ENCODE assay signal across 15 cellular contexts in genomic region chr10:85604136-85604725, GRCh38.
A peak's percentile ranks its signal among the peaks of the same experiment; 100 is the strongest.
DNase-seq lines count a peak whose midpoint lies in the region; TF ChIP-seq lines count a peak whose summit lies in the region.
"Had no signal": no experiment of that assay in that cellular context is flagged by ENCODE, and none has a peak within 500 bp of the region (broad histone marks: within the 10 kb centered on the region; RNA-seq: fewer than 3 reads in every experiment).

No MANE protein-coding gene starts in this region.

- DNase-seq in H9 (peak; percentile 4), colonic mucosa (peak; percentile 6), esophagus muscularis mucosa (ENCODE audit: extremely low spot score) (peak; percentile 79), type B pancreatic cell (ENCODE audit: extremely low spot score, unreplicated experiment) (peak; percentile 20), NCI-H345 (lab: John Stamatoyannopoulos, UW) (no peak), KBM-7 (no peak), NCI-H2196 treated with DMSO at 0.1 percent for 48 hours (lab: John Stamatoyannopoulos, UW; ENCODE audit: unreplicated experiment) (no peak)
- DNase-seq: ACHN; BE2C; C1 segment of cervical spinal cord; CD4-positive, CD25-positive, alpha-beta regulatory T cell; CD8-positive, alpha-beta memory T cell; COR-L47 had no signal

- H2BK20ac ChIP-seq in H9 (ENCODE audit: low read depth, low read length, poor library complexity, severe bottlenecking) = no peak overlapping the region

- H3K27me3 Mint-ChIP-seq in H9 (ENCODE audit: low read depth) (no peaks in the 10 kb centered on the region), type B pancreatic cell (no peaks in the 10 kb centered on the region)
- H3K27me3 Mint-ChIP-seq: CD4-positive, CD25-positive, alpha-beta regulatory T cell had no signal

- intact Hi-C loops in colonic mucosa (cut with DNase I) (no loop called here), esophagus muscularis mucosa (cut with DNase I) (no loop called here)

- no peak overlapping the region for H3K27ac Mint-ChIP-seq in H9
- no peak overlapping the region for H3K27ac Mint-ChIP-seq in type B pancreatic cell
- H3K27ac Mint-ChIP-seq: CD4-positive, CD25-positive, alpha-beta regulatory T cell had no signal

- H3K23me2 ChIP-seq in H9 (ENCODE audit: insufficient read length, low read depth, low read length, poor library complexity, severe bottlenecking) = no peaks in the 10 kb centered on the region

- H3K4ac ChIP-seq in H9 (ENCODE audit: low read depth, low read length) = no peak overlapping the region

- H3K9ac ChIP-seq in H9 (ENCODE audit: extremely low read depth, insufficient read length, low read length) (no peak overlapping the region), colonic mucosa (ENCODE audit: low read depth in 2 of 2, low read length in 2 of 2) (no peak overlapping the region)

- no peak overlapping the region for H2BK15ac ChIP-seq in H9 (ENCODE audit: low read depth, low read length)

- no peaks in the 10 kb centered on the region for H3K36me3 Mint-ChIP-seq in H9 (ENCODE audit: insufficient read depth in 1 of 3, low read depth in 3 of 3)
- no peaks in the 10 kb centered on the region for H3K36me3 Mint-ChIP-seq in type B pancreatic cell
- H3K36me3 Mint-ChIP-seq: CD4-positive, CD25-positive, alpha-beta regulatory T cell had no signal

- H3K36me3 ChIP-seq in colonic mucosa (no peaks in the 10 kb centered on the region), esophagus muscularis mucosa (no peaks in the 10 kb centered on the region)
- H3K36me3 ChIP-seq: BE2C, HAP-1 had no signal

- H3K23ac ChIP-seq in H9 (ENCODE audit: insufficient read length, low read depth, low read length) = no peak overlapping the region

- H4K91ac ChIP-seq in H9 (ENCODE audit: insufficient read length, low read depth, low read length) = no peak overlapping the region

- H3K4me3 ChIP-seq in colonic mucosa (no peak overlapping the region), esophagus muscularis mucosa (no peak overlapping the region)
- H3K4me3 ChIP-seq: HAP-1 had no signal

- H3K9me3 Mint-ChIP-seq in H9 = no peaks in the 10 kb centered on the region; a peak in 1 of 5 replicates
- no peaks in the 10 kb centered on the region for H3K9me3 Mint-ChIP-seq in type B pancreatic cell
- H3K9me3 Mint-ChIP-seq: CD4-positive, CD25-positive, alpha-beta regulatory T cell had no signal

- no peak overlapping the region for H3K4me2 ChIP-seq in H9 (ENCODE audit: insufficient read depth, insufficient read length, low read length)

- H3K18ac ChIP-seq in H9 (ENCODE audit: insufficient read length, low read depth, low read length) = no peak overlapping the region

- no peak overlapping the region for H2AFZ ChIP-seq in H9 (ENCODE audit: low read length)

- WGBS in H9 (ENCODE audit: extremely low coverage, insufficient read length, low lambda C conversion rate) = no CpG with 5 or more reads among the region's 5 CpGs
- WGBS in esophagus muscularis mucosa = 86% methylated on average over 5 of the region's 5 CpGs

- no peak for TF ChIP-seq CTCF in H9 (conservative IDR thresholded peaks at IDR 0.05)
- TF ChIP-seq CTCF in colonic mucosa (IDR thresholded peaks at IDR 0.05) = no peak
- TF ChIP-seq CTCF in esophagus muscularis mucosa (IDR thresholded peaks at IDR 0.05) = no peak
- TF ChIP-seq CTCF in type B pancreatic cell (conservative IDR thresholded peaks at IDR 0.05) = no peak

- no peak overlapping the region for H3T11ph ChIP-seq in H9 (ENCODE audit: low read length)

- no peak for TF ChIP-seq POLR2A in esophagus muscularis mucosa (IDR thresholded peaks at IDR 0.05; ENCODE audit: low read depth)

- H3K79me2 ChIP-seq in H9 (ENCODE audit: insufficient read depth, low read length) = no peaks in the 10 kb centered on the region

- in situ Hi-C loops in KBM-7 (cut with MboI; ENCODE audit: low pct_unique_long_range_greater_than_20kb, low sequenced_read_pairs) = no loop called here

- no peak for TF ChIP-seq EP300 in esophagus muscularis mucosa (IDR thresholded peaks at IDR 0.05)

- H3K27ac ChIP-seq in H9 (ENCODE audit: insufficient read length, low read depth, low read length) (no peak overlapping the region), colonic mucosa (no peak overlapping the region), esophagus muscularis mucosa (replicated peaks in 1 of 4) (no peak overlapping the region)
- H3K27ac ChIP-seq: HL-60 had no signal

- H4K20me1 ChIP-seq in H9 (ENCODE audit: control insufficient read depth, insufficient read depth, insufficient read length) = no peaks in the 10 kb centered on the region

- H3K4me3 Mint-ChIP-seq in H9 (no peak overlapping the region), type B pancreatic cell (no peak overlapping the region)
- H3K4me3 Mint-ChIP-seq: CD4-positive, CD25-positive, alpha-beta regulatory T cell had no signal

- no peak overlapping the region for H4K5ac ChIP-seq in H9 (ENCODE audit: insufficient read length, low read depth, low read length)

- H2BK12ac ChIP-seq in H9 (ENCODE audit: insufficient read length, low read depth, low read length) = no peak overlapping the region

- H3K79me1 ChIP-seq in H9 (ENCODE audit: insufficient read depth, low read depth, low read length, poor library complexity, severe bottlenecking) = no peaks in the 10 kb centered on the region

- H3K14ac ChIP-seq in H9 (ENCODE audit: insufficient read depth, low read length) = no peak overlapping the region

- no peaks in the 10 kb centered on the region for H3K9me3 ChIP-seq in H9 (ENCODE audit: control insufficient read depth, low read depth, low read length)
- H3K9me3 ChIP-seq in colonic mucosa = no peaks in the 10 kb centered on the region
- no peaks in the 10 kb centered on the region for H3K9me3 ChIP-seq in esophagus muscularis mucosa
- H3K9me3 ChIP-seq: BE2C, HAP-1 had no signal

- no peak overlapping the region for H3K56ac ChIP-seq in H9 (ENCODE audit: insufficient read length, low read depth, low read length)

- H2BK5ac ChIP-seq in H9 (ENCODE audit: insufficient read length, low read length) = no peak overlapping the region

- no peaks in the 10 kb centered on the region for H3K27me3 ChIP-seq in H9 (ENCODE audit: insufficient read depth, low read length)
- H3K27me3 ChIP-seq in colonic mucosa = no peaks in the 10 kb centered on the region
- no peaks in the 10 kb centered on the region for H3K27me3 ChIP-seq in esophagus muscularis mucosa
- H3K27me3 ChIP-seq: BE2C had no signal

- H3K4me1 Mint-ChIP-seq in H9 (no peaks in the 10 kb centered on the region), type B pancreatic cell (ENCODE audit: unreplicated experiment) (no peaks in the 10 kb centered on the region)

- no peaks in the 10 kb centered on the region for H3K4me1 ChIP-seq in H9 (ENCODE audit: insufficient read depth, low read length)
- no peaks in the 10 kb centered on the region for H3K4me1 ChIP-seq in colonic mucosa
- no peaks in the 10 kb centered on the region for H3K4me1 ChIP-seq in esophagus muscularis mucosa
- H3K4me1 ChIP-seq: BE2C, HAP-1 had no signal

- no peak overlapping the region for H4K8ac ChIP-seq in H9 (replicated peaks; ENCODE audit: insufficient read length, low read depth, low read length)

- H2BK120ac ChIP-seq in H9 (ENCODE audit: low read depth, low read length, poor library complexity, severe bottlenecking) = no peak overlapping the region

- H2AK5ac ChIP-seq in H9 (ENCODE audit: insufficient read length, low read length) = no peak overlapping the region

Comparison
In these comparisons a context has a peak if more than half of its experiments do, and no peak if none do; other contexts are left out.
1. DNase-seq: peak in H9 (single experiment), colonic mucosa (single experiment), esophagus muscularis mucosa (single experiment) and type B pancreatic cell (single experiment); none in NCI-H345 (single experiment), KBM-7 (single experiment) and NCI-H2196 treated with DMSO at 0.1 percent for 48 hours (single experiment).